14 cellular contexts compared by ENCODE assay signal in the genomic region with DNA sequence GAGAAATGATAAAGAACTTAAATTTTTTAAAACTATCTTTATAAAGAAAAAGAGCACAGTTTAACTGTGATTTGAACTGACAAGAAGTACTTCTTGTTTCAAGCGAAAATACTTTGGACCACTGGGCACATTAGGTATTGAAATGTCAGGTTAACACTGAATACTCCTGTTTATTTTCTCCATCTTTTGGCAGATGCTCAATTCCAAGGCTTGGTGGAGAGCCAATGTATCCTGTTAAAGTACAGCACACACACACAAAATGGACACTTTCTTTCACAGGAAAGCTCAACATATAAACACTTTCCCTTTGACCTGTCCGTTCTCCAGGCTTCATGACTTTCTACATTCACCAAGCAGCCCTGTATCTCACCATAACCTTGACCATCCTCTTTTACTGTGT. TPM values are rescaled to one million over a fixed set of nuclear protein-coding genes. Genes with fewer than 3 reads are reported as not detected.
DNase-seq lines count a peak whose midpoint lies in the region; ATAC-seq and TF ChIP-seq lines count a peak whose summit lies in the region.
"Had no signal": no experiment of that assay in that cellular context is flagged by ENCODE, and none has a peak within 500 bp of the region (broad histone marks: within the 10 kb centered on the region; RNA-seq: fewer than 3 reads in every experiment).

No MANE protein-coding gene starts in this region.

- no peaks in the 10 kb centered on the region for H3K27me3 Mint-ChIP-seq in naive B cell

- intact Hi-C loops in heart left ventricle (cut with DNase I) = loop anchor here in 2 of 10 donors (5.0 to 10.0 kb wide), 3 partner anchors 35 to 113 kb away; no protein-coding TSS in a partner anchor
- intact Hi-C loops in left ventricle myocardium superior (cut with micrococcal nuclease) = no loop called here
- intact Hi-C loops in vagina (cut with DNase I) = no loop called here

- no peak for TF ChIP-seq CTCF in heart left ventricle (IDR thresholded peaks at IDR 0.05)
- no peak for TF ChIP-seq CTCF in vagina (IDR thresholded peaks at IDR 0.05)

- 60 to 74% (median 69%) methylated on average over 2 of the region's 2 CpGs for WGBS in heart left ventricle, 4 donors

- peak overlapping the region in 10 of 12 donors; percentile 3 to 88 (median 32) for H3K27ac ChIP-seq in heart left ventricle
- H3K27ac ChIP-seq in vagina = peak overlapping the region; percentile 65
- H3K27ac ChIP-seq: SK-N-MC, WERI-Rb-1 had no signal

- H3K27me3 ChIP-seq in heart left ventricle = no peaks in the 10 kb centered on the region
- no peaks in the 10 kb centered on the region for H3K27me3 ChIP-seq in vagina

- H3K4me1 ChIP-seq in heart left ventricle (peaks cover 0 to 45% (median 28%) of the 10 kb centered on the region in 12 donors), vagina (peaks cover 24% of the 10 kb centered on the region)

- peak overlapping the region in 1 of 8 donors; percentile 20 for H3K4me3 Mint-ChIP-seq in naive B cell
- H3K4me3 Mint-ChIP-seq: activated CD8-positive, alpha-beta memory T cell treated with anti-CD3 and anti-CD28 coated beads, Interleukin-2, amount 10 ng/mL, durations not matched to agents 7 days and 5 days; activated naive CD8-positive, alpha-beta T cell treated with anti-CD3 and anti-CD28 coated beads, Interleukin-2, amount 10 ng/mL, durations not matched to agents 7 days and 5 days had no signal

- H3K9me3 ChIP-seq in heart left ventricle (no peaks in the 10 kb centered on the region), vagina (no peaks in the 10 kb centered on the region)

- H3K4me3 ChIP-seq in heart left ventricle (peak overlapping the region in 1 of 12 donors; percentile 20), vagina (no peak overlapping the region)
- H3K4me3 ChIP-seq: SK-N-MC, smooth muscle cell had no signal

- ATAC-seq in heart left ventricle = no peak
- ATAC-seq in left ventricle myocardium superior = no peak
- no peak for ATAC-seq in naive B cell (ENCODE audit: low read depth in 2 of 2)
- ATAC-seq in HG02938 (IDR thresholded peaks at IDR 0.05; ENCODE audit: unreplicated experiment) = no peak
- ATAC-seq: activated CD8-positive, alpha-beta memory T cell treated with anti-CD3 and anti-CD28 coated beads, Interleukin-2, amount 10 ng/mL, durations not matched to agents 7 days and 5 days had no signal

- DNase-seq in heart left ventricle = no peak
- DNase-seq in left ventricle myocardium superior = no peak
- DNase-seq in dermis blood vessel endothelial cell = peak; percentile 5
- DNase-seq in naive B cell = no peak
- DNase-seq in vagina (ENCODE audit: extremely low spot score in 2 of 2) = no peak
- DNase-seq in DMS53 treated with DMSO at 0.1 percent for 48 hours (lab: John Stamatoyannopoulos, UW; ENCODE audit: unreplicated experiment) = no peak
- no peak for DNase-seq in NCI-H524 treated with DMSO at 0.1 percent for 48 hours (lab: John Stamatoyannopoulos, UW)
- DNase-seq: activated CD8-positive, alpha-beta memory T cell treated with anti-CD3 and anti-CD28 coated beads, Interleukin-2, amount 10 ng/mL, durations not matched to agents 7 days and 5 days; activated naive CD8-positive, alpha-beta T cell treated with anti-CD3 and anti-CD28 coated beads, Interleukin-2, amount 10 ng/mL, durations not matched to agents 7 days and 5 days; cortex of kidney; WERI-Rb-1 had no signal

- peak overlapping the region; percentile 6 to 69 (median 54) for H3K27ac Mint-ChIP-seq in naive B cell
- H3K27ac Mint-ChIP-seq: activated CD8-positive, alpha-beta memory T cell treated with anti-CD3 and anti-CD28 coated beads, Interleukin-2, amount 10 ng/mL, durations not matched to agents 7 days and 5 days; activated naive CD8-positive, alpha-beta T cell treated with anti-CD3 and anti-CD28 coated beads, Interleukin-2, amount 10 ng/mL, durations not matched to agents 7 days and 5 days had no signal

- TF ChIP-seq POLR2A in heart left ventricle (IDR thresholded peaks at IDR 0.05) (no peak), vagina (IDR thresholded peaks at IDR 0.05) (no peak)

- no peaks in the 10 kb centered on the region for H3K36me3 Mint-ChIP-seq in naive B cell
- H3K36me3 Mint-ChIP-seq: activated CD8-positive, alpha-beta memory T cell treated with anti-CD3 and anti-CD28 coated beads, Interleukin-2, amount 10 ng/mL, durations not matched to agents 7 days and 5 days; activated naive CD8-positive, alpha-beta T cell treated with anti-CD3 and anti-CD28 coated beads, Interleukin-2, amount 10 ng/mL, durations not matched to agents 7 days and 5 days had no signal

- H3K4me1 Mint-ChIP-seq in naive B cell = peaks cover 13 to 27% (median 14%) of the 10 kb centered on the region in 3 donors
- H3K4me1 Mint-ChIP-seq: activated CD8-positive, alpha-beta memory T cell treated with anti-CD3 and anti-CD28 coated beads, Interleukin-2, amount 10 ng/mL, durations not matched to agents 7 days and 5 days; activated naive CD8-positive, alpha-beta T cell treated with anti-CD3 and anti-CD28 coated beads, Interleukin-2, amount 10 ng/mL, durations not matched to agents 7 days and 5 days had no signal

- H3K36me3 ChIP-seq in heart left ventricle (no peaks in the 10 kb centered on the region), vagina (no peaks in the 10 kb centered on the region)
- H3K36me3 ChIP-seq: WERI-Rb-1 had no signal

- no peaks in the 10 kb centered on the region for H3K9me3 Mint-ChIP-seq in naive B cell
- H3K9me3 Mint-ChIP-seq: activated naive CD8-positive, alpha-beta T cell treated with anti-CD3 and anti-CD28 coated beads, Interleukin-2, amount 10 ng/mL, durations not matched to agents 7 days and 5 days had no signal

RNA-seq across cellular contexts. Expression of a gene that starts 32.6 kb away (rescaled TPM):
- total RNA-seq in heart left ventricle (10 to 100 TPM; 32.2 to 61.5 (median 42.0) TPM), left ventricle myocardium superior (36.7 TPM), dermis blood vessel endothelial cell (98.9 and 107 TPM in 2 replicates), vagina (119 TPM)
- polyA plus RNA-seq in heart left ventricle (10 to 100 TPM in 1 of 2 donors, 1 to 10 TPM in 1; 6.9 to 20.2 TPM), naive B cell (ENCODE audit: low read depth in 6 of 6) (10 to 100 TPM; 45.7 to 84.3 (median 66.9) TPM)
